In genomic region chr1:237799762-237800474, GRCh38 we compare ENCODE assay signal across 9 cellular contexts.
A peak's percentile ranks its signal among the peaks of the same experiment; 100 is the strongest.
DNase-seq lines count a peak whose midpoint lies in the region; ATAC-seq, FAIRE-seq and TF ChIP-seq lines count a peak whose summit lies in the region.
"Had no signal": no experiment of that assay in that cellular context is flagged by ENCODE, and none has a peak within 500 bp of the region (broad histone marks: within the 10 kb centered on the region; RNA-seq: fewer than 3 reads in every experiment).

No MANE protein-coding gene starts in this region.

- no peaks in the 10 kb centered on the region for H3K79me2 ChIP-seq in astrocyte (ENCODE audit: insufficient read depth, low read length)

- no peaks in the 10 kb centered on the region for H3K27me3 ChIP-seq in GM06990 (replicated peaks; ENCODE audit: control insufficient read depth, insufficient read depth, low read length)
- no peaks in the 10 kb centered on the region for H3K27me3 ChIP-seq in astrocyte (ENCODE audit: insufficient read depth, low read length)

- no peak for FAIRE-seq in astrocyte (lab: Jason Lieb, UNC)
- FAIRE-seq in urothelium cell line (lab: Jason Lieb, UNC) = peak; percentile 81

- H3K9me3 Mint-ChIP-seq in astrocyte (ENCODE audit: unreplicated experiment) = no peaks in the 10 kb centered on the region

- H3K27me3 Mint-ChIP-seq in astrocyte (ENCODE audit: low read depth, unreplicated experiment) = no peaks in the 10 kb centered on the region

- TF ChIP-seq CTCF in GM06990 (IDR thresholded peaks at IDR 0.05; ENCODE audit: insufficient read depth, low read length, poor library complexity, severe bottlenecking) (peak; percentile 21), astrocyte (IDR thresholded peaks at IDR 0.05; ENCODE audit: insufficient read depth, low read depth, low read length) (peak; percentile 10)

- no peak overlapping the region for H2AFZ ChIP-seq in astrocyte (ENCODE audit: low read depth, low read length)

- H3K9ac ChIP-seq in astrocyte (ENCODE audit: low read length) = no peak overlapping the region

- ATAC-seq in GM19463 (IDR thresholded peaks at IDR 0.05; ENCODE audit: unreplicated experiment) = peak; percentile 96
- peak; percentile 93 for ATAC-seq in HG03457 (IDR thresholded peaks at IDR 0.05; ENCODE audit: unreplicated experiment)
- ATAC-seq in left lobe of liver = peak; percentile 100

- no peaks in the 10 kb centered on the region for H3K4me1 Mint-ChIP-seq in astrocyte (ENCODE audit: low read depth, unreplicated experiment)

- no peaks in the 10 kb centered on the region for H3K4me1 ChIP-seq in astrocyte (ENCODE audit: insufficient read depth, low read length)

- no peak overlapping the region for H3K4me3 Mint-ChIP-seq in astrocyte (ENCODE audit: unreplicated experiment)
- H3K4me3 Mint-ChIP-seq: activated naive CD8-positive, alpha-beta T cell had no signal

- no peaks in the 10 kb centered on the region for H3K9me3 ChIP-seq in astrocyte (ENCODE audit: insufficient read depth, low read depth, low read length)

- H3K4me3 ChIP-seq in GM06990 (replicated peaks; ENCODE audit: low read depth, low read length) (no peak overlapping the region), astrocyte (ENCODE audit: insufficient read depth, low read depth, low read length) (no peak overlapping the region)

- H3K27ac ChIP-seq in astrocyte (ENCODE audit: low read depth, low read length) = no peak overlapping the region

- no peaks in the 10 kb centered on the region for H3K36me3 Mint-ChIP-seq in astrocyte (ENCODE audit: low read depth, unreplicated experiment)
- H3K36me3 Mint-ChIP-seq: activated naive CD8-positive, alpha-beta T cell had no signal

- no peak overlapping the region for H3K4me2 ChIP-seq in astrocyte (ENCODE audit: low read length)

- DNase-seq in GM06990 (ENCODE audit: extremely low read depth, insufficient read length) (peak; percentile 13), NOMO-1 treated with DMSO at 0.1 percent for 48 hours (lab: John Stamatoyannopoulos, UW; ENCODE audit: unreplicated experiment) (peak; percentile 24), astrocyte (ENCODE audit: low read depth) (no peak), left lobe of liver (ENCODE audit: low spot score) (peak; percentile 91), urothelium cell line (ENCODE audit: low spot score) (peak; percentile 82), AG08395 (ENCODE audit: low spot score) (no peak)

- H3K27ac Mint-ChIP-seq in astrocyte (ENCODE audit: unreplicated experiment) = no peak overlapping the region
- H3K27ac Mint-ChIP-seq: activated naive CD8-positive, alpha-beta T cell had no signal

- H3K36me3 ChIP-seq in GM06990 (ENCODE audit: control insufficient read depth, insufficient read depth, low read length) (no peaks in the 10 kb centered on the region), astrocyte (ENCODE audit: insufficient read depth, low read length) (no peaks in the 10 kb centered on the region)

- H4K20me1 ChIP-seq in astrocyte (ENCODE audit: insufficient read depth, low read length) = no peaks in the 10 kb centered on the region

Comparison
In these comparisons a context has a peak if more than half of its experiments do, and no peak if none do; other contexts are left out.
1. DNase-seq: peak in GM06990 (single experiment), NOMO-1 treated with DMSO at 0.1 percent for 48 hours (single experiment), left lobe of liver (single experiment) and urothelium cell line (single experiment); none in astrocyte (single experiment) and AG08395 (single experiment).
2. Peak in every context shown above with its lines, with median percentiles within 50 percentile points of each other: ATAC-seq.